8 cellular contexts compared by ENCODE assay signal in genomic region chr2:203225423-203226039, GRCh38. TPM values are rescaled to one million over a fixed set of nuclear protein-coding genes. Genes with fewer than 3 reads are reported as not detected.
DNase-seq lines count a peak whose midpoint lies in the region; FAIRE-seq and TF ChIP-seq lines count a peak whose summit lies in the region.

No MANE protein-coding gene starts in this region.

- FAIRE-seq in small intestine (lab: Jason Lieb, UNC), result no peak

- peaks cover 0 to 2% of the 10 kb centered on the region in 2 donors for H3K36me3 ChIP-seq in small intestine (ENCODE audit: control insufficient read depth in 2 of 2, insufficient read depth in 2 of 2, low read length in 2 of 2)

- CTCF ChIA-PET in activated CD4-positive, alpha-beta T cell treated with anti-CD3 and anti-CD28 coated beads, Interleukin-2, amount 10 ng/mL, durations not matched to agents 7 days and 5 days (lab: Charles Lee), result interaction anchor here (0.6 to 2.7 kb wide), 5 partner anchors 9 to 1082 kb away, joined by 3 to 12 read pairs (median 4); partner anchors contain the start of gene CYP20A1

- peaks cover 3% of the 10 kb centered on the region for H3K9me3 Mint-ChIP-seq in activated CD4-positive, alpha-beta T cell treated with anti-CD3 and anti-CD28 coated beads, Interleukin-2, amount 10 ng/mL, durations not matched to agents 7 days and 5 days

- in situ Hi-C loops in KBM-7 (cut with MboI; ENCODE audit: low pct_unique_long_range_greater_than_20kb, low sequenced_read_pairs), result no loop called here

- no peaks in the 10 kb centered on the region for H3K27me3 Mint-ChIP-seq in activated CD4-positive, alpha-beta T cell treated with anti-CD3 and anti-CD28 coated beads, Interleukin-2, amount 10 ng/mL, durations not matched to agents 7 days and 5 days

- TF ChIP-seq CTCF in fibroblast of pulmonary artery (IDR thresholded peaks at IDR 0.05; ENCODE audit: low read length, missing control alignments), result peak; percentile 70

- POLR2A ChIA-PET in activated CD4-positive, alpha-beta T cell treated with anti-CD3 and anti-CD28 coated beads, Interleukin-2, amount 10 ng/mL, durations not matched to agents 7 days and 5 days (lab: Charles Lee), result no interaction called here

- H3K4me1 ChIP-seq in small intestine (ENCODE audit: control insufficient read depth in 2 of 2, insufficient read depth in 1 of 2, low read depth in 1 of 2, low read length in 1 of 2), result no peaks in the 10 kb centered on the region

- WGBS in small intestine, 3 donors, result 94 to 99% (median 95%) methylated on average over 2 of the region's 2 CpGs

- no peaks in the 10 kb centered on the region for H3K9me3 ChIP-seq in small intestine (ENCODE audit: control insufficient read depth, low read depth)

- H3K27me3 ChIP-seq in small intestine (ENCODE audit: control insufficient read depth in 2 of 2, insufficient read depth in 2 of 2, low read length in 2 of 2), result no peaks in the 10 kb centered on the region

- no peaks in the 10 kb centered on the region for H3K4me1 Mint-ChIP-seq in activated CD4-positive, alpha-beta T cell treated with anti-CD3 and anti-CD28 coated beads, Interleukin-2, amount 10 ng/mL, durations not matched to agents 7 days and 5 days

- H3K4me3 ChIP-seq in fibroblast of pulmonary artery (replicated peaks; ENCODE audit: low read depth, low read length) (no peak overlapping the region), small intestine (ENCODE audit: low read depth in 1 of 2, low read length in 2 of 2) (no peak overlapping the region)

- no peak overlapping the region for H3K27ac Mint-ChIP-seq in activated CD4-positive, alpha-beta T cell treated with anti-CD3 and anti-CD28 coated beads, Interleukin-2, amount 10 ng/mL, durations not matched to agents 7 days and 5 days

- H3K36me3 Mint-ChIP-seq in activated CD4-positive, alpha-beta T cell treated with anti-CD3 and anti-CD28 coated beads, Interleukin-2, amount 10 ng/mL, durations not matched to agents 7 days and 5 days (ENCODE audit: low read depth), result peaks cover 5% of the 10 kb centered on the region

- no peak overlapping the region for H3K4me3 Mint-ChIP-seq in activated CD4-positive, alpha-beta T cell treated with anti-CD3 and anti-CD28 coated beads, Interleukin-2, amount 10 ng/mL, durations not matched to agents 7 days and 5 days

- DNase-seq in stimulated activated CD4-positive, alpha-beta T cell treated with anti-CD3 and anti-CD28 coated beads, Interleukin-12 subunit alpha, Interleukin-12 subunit beta, amount 100 ng/mL, for 4 hours, result peak; percentile 19
- DNase-seq in stimulated activated CD4-positive, alpha-beta T cell treated with anti-CD3 and anti-CD28 coated beads, Interleukin-1b, Interleukin-23, amount 100 ng/mL, for 48 hours, result no peak
- DNase-seq in KBM-7, result peak; percentile 53
- peak; percentile 33 for DNase-seq in activated CD4-positive, alpha-beta T cell treated with anti-CD3 and anti-CD28 coated beads, Interleukin-2, amount 10 ng/mL, durations not matched to agents 7 days and 5 days
- DNase-seq in fibroblast of pulmonary artery (ENCODE audit: low read depth), result peak; percentile 45
- peak; percentile 23 for DNase-seq in small intestine
- DNase-seq in superior temporal gyrus (ENCODE audit: extremely low spot score), result no peak
- no peak for DNase-seq in amygdala (lab: John Stamatoyannopoulos, UW)

- H3K27ac ChIP-seq in small intestine (ENCODE audit: low read depth in 1 of 2, low read length in 1 of 2), result no peak overlapping the region

RNA-seq across cellular contexts. Expression of gene CYP20A1, which starts 13.3 kb away (rescaled TPM):
- 10 to 100 TPM; 27.1 to 29.3 TPM for total RNA-seq in activated CD4-positive, alpha-beta T cell treated with anti-CD3 and anti-CD28 coated beads, Interleukin-2, amount 10 ng/mL, durations not matched to agents 7 days and 5 days
- polyA plus RNA-seq in small intestine, result 10 to 100 TPM in 1 of 3 donors, 1 to 10 TPM in 2; 4.0 to 11.7 (median 6.8) TPM

Comparison
In these comparisons a context has a peak if more than half of its experiments do, and no peak if none do; other contexts are left out.
1. DNase-seq: peak in stimulated activated CD4-positive, alpha-beta T cell treated with anti-CD3 and anti-CD28 coated beads, Interleukin-12 subunit alpha, Interleukin-12 subunit beta, amount 100 ng/mL, for 4 hours (single experiment), KBM-7 (single experiment), activated CD4-positive, alpha-beta T cell treated with anti-CD3 and anti-CD28 coated beads, Interleukin-2, amount 10 ng/mL, durations not matched to agents 7 days and 5 days (single experiment), fibroblast of pulmonary artery (single experiment) and small intestine (single experiment); none in stimulated activated CD4-positive, alpha-beta T cell treated with anti-CD3 and anti-CD28 coated beads, Interleukin-1b, Interleukin-23, amount 100 ng/mL, for 48 hours (single experiment), superior temporal gyrus (single experiment) and amygdala (0 of 56).